16 cellular contexts compared by ENCODE assay signal in the genomic region with DNA sequence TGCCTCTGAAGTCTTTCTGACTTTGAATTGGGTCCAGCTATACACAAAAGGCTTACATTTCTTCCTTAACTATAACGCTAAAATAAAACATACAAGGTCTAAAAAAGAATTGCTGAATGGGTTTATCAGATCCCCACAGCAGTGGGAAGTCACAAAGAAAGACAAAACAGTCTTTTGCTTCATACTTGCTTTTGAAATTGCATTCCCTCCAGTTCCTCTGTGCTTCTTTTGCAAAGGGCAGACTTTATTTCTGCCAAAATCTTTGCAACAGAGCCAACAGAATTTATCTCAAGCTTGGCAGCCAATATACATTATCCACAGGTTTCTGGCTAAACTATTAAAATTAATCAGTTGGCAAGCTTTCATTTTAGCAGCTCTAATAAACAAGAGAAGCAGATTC.
"Had no signal": no experiment of that assay in that cellular context is flagged by ENCODE, and none has a peak within 500 bp of the region (broad histone marks: within the 10 kb centered on the region; RNA-seq: fewer than 3 reads in every experiment).

No MANE protein-coding gene starts in this region.

- H3K36me3 ChIP-seq: left lung had no signal

- H3K27ac Mint-ChIP-seq: endodermal cell, naive B cell, type B pancreatic cell had no signal

- H3K4me3 Mint-ChIP-seq: endodermal cell, naive B cell, nephron progenitor cell, type B pancreatic cell had no signal

- H3K4me1 Mint-ChIP-seq: endodermal cell, naive B cell had no signal

- H3K36me3 Mint-ChIP-seq: naive B cell, type B pancreatic cell had no signal

- H3K9me3 Mint-ChIP-seq: endodermal cell, nephron progenitor cell, type B pancreatic cell had no signal

- H3K27me3 Mint-ChIP-seq: naive B cell had no signal

- DNase-seq: effector CD4-positive, alpha-beta T cell; endodermal cell; erythroblast; foreskin keratinocyte; islet precursor cell; left lung; mesendoderm; naive B cell; nephron progenitor cell; right cardiac atrium; small intestine; stimulated activated CD4-positive, alpha-beta T cell treated with anti-CD3 and anti-CD28 coated beads, Interleukin-2, amount 100 ng/mL, for 48 hours; stimulated activated naive CD4-positive, alpha-beta T cell treated with Interleukin-2 at 50 U/mL for 16 hours had no signal

- H3K4me1 ChIP-seq: foreskin keratinocyte, left lung had no signal

- H3K9me3 ChIP-seq: left lung had no signal

- H3K4me3 ChIP-seq: coronary artery, left lung, lung had no signal

- H3K27ac ChIP-seq: coronary artery, foreskin keratinocyte, left lung had no signal

- H3K27me3 ChIP-seq: foreskin keratinocyte, left lung had no signal
